25 cellular contexts compared by ENCODE assay signal in the genomic region with DNA sequence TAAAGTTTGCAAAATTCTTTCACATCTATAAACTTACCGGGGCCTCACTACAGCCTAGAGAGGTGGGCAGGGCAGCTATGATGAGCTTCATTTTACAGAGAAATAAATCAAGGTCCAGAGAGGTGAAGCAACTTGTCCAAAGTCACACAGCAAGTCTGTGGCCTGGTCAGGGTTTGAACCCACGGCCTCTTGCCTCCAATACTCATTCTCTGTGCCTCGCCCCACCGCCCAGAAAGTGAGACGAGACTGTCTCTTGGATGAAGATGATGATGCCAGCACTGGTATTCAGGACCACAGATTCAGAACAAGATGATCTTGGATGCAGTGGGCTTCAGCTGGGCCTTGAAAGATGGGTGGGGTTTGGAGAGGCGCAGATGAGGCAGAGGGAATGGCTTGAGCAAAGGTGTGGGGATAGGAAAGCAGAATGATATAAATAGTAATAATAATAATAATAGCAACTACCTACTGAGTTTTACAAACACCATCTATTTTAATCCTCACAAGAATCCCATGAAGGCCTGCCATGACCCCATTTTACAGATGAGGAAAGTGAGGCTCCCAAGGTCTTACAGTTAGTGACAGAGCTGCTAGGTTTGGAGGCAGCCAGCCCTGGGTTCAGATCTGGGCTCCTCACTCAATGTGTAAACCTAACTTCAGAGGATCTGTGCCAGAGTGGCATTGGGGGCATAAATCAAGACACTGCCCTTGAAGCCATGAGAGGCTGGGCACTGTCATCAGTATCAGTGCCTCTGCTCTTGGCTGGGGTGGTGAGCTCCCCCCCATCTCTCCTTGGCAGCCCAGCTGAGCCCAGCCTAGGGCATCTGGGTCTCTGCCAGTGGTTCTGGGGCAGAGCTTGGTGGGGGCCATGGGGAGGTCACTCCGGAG.
"Had no signal": no experiment of that assay in that cellular context is flagged by ENCODE, and none has a peak within 500 bp of the region (broad histone marks: within the 10 kb centered on the region; RNA-seq: fewer than 3 reads in every experiment).

No MANE protein-coding gene starts in this region.

- H3K27ac ChIP-seq: ascending aorta, brain microvascular endothelial cell, coronary artery, prostate gland, thoracic aorta, VCaP had no signal

- H3K27me3 ChIP-seq: ascending aorta, dorsolateral prefrontal cortex, pancreas had no signal

- DNase-seq: activated CD4-positive, alpha-beta T cell treated with anti-CD3 and anti-CD28 coated beads for 4 hours; activated CD4-positive, alpha-beta T cell treated with anti-CD3 and anti-CD28 coated beads, Interleukin-2, amount 50 U/mL, for 4 hours; activated CD8-positive, alpha-beta memory T cell treated with anti-CD3 and anti-CD28 coated beads for 24 hours; activated CD8-positive, alpha-beta memory T cell treated with anti-CD3 and anti-CD28 coated beads, Interleukin-2, amount 50 U/mL, for 4 hours; activated effector memory CD4-positive, alpha-beta T cell treated with anti-CD3 and anti-CD28 coated beads, Interleukin-2, amount 50 U/mL, for 16 hours; activated naive CD4-positive, alpha-beta T cell treated with anti-CD3 and anti-CD28 coated beads for 36 hours; activated naive CD8-positive, alpha-beta T cell treated with anti-CD3 and anti-CD28 coated beads for 36 hours; activated T-cell treated with anti-CD3 and anti-CD28 coated beads, Interleukin-2, amount 50 U/mL, for 1 hour; brain microvascular endothelial cell; dorsolateral prefrontal cortex; effector memory CD4-positive, alpha-beta T cell; hippocampal formation; left cardiac atrium; naive B cell; nephron progenitor cell; stimulated activated CD4-positive, alpha-beta T cell treated with anti-CD3 and anti-CD28 coated beads, Interleukin-2, amount 100 ng/mL, for 48 hours; stimulated activated naive CD4-positive, alpha-beta T cell treated with Interleukin-2 at 50 U/mL for 16 hours had no signal

- H3K4me1 ChIP-seq: ascending aorta, pancreas, prostate gland had no signal

- H3K9me3 ChIP-seq: ascending aorta, pancreas, prostate gland, thoracic aorta had no signal

- H3K36me3 ChIP-seq: ascending aorta, brain microvascular endothelial cell, pancreas, prostate gland, thoracic aorta had no signal

- H3K4me3 ChIP-seq: ascending aorta, coronary artery, dorsolateral prefrontal cortex, pancreas, prostate gland, thoracic aorta had no signal

- FAIRE-seq: frontal cortex, keratinocyte, pancreas had no signal
